ENCODE assay signal across 17 cellular contexts in the genomic region with DNA sequence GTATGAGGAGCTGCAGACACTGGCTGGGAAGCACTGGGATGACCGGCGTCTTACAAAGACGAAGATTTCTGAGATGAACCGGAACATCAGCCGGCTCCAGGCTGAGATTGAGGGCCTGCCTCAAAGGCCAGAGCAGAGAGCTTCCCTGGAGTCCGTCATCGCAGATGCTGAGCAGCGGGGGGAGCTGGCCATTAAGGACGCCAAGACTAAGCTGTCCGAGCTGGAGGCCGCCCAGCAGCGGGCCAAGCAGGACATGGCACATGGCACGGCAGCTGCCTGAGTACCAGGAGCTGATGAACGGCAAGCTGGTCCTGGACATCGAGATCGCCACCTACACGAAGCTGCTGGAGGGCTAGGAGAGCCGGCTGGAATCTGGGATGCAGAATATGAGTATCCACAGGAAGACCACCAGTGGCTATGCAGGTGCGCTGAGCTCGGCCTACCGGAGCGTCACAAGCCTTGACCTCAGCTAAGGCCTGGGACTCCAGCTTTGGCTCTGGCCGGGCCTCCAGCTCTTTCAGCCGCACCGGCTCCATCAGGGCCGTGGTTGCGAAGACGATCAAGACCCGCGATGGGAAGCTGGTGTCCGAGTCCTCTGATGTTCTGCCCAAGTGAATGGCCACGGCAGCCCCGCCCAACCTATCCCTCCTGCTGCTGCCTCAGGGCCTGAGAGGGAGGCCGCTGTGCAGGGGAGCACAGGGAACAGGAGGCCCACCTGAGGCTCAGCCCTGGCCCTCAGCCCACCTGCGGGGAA. TPM values are rescaled to one million over a fixed set of nuclear protein-coding genes. Genes with fewer than 3 reads are reported as not detected.
A peak's percentile ranks its signal among the peaks of the same experiment; 100 is the strongest.
DNase-seq lines count a peak whose midpoint lies in the region; ATAC-seq lines count a peak whose summit lies in the region.
"Had no signal": no experiment of that assay in that cellular context is flagged by ENCODE, and none has a peak within 500 bp of the region (broad histone marks: within the 10 kb centered on the region; RNA-seq: fewer than 3 reads in every experiment).

No MANE protein-coding gene starts in this region.

- no peaks in the 10 kb centered on the region for H3K4me1 ChIP-seq in right cardiac atrium (ENCODE audit: control insufficient read depth, insufficient read depth, low read length)

- DNase-seq in right cardiac atrium (peak in 2 of 3 donors; percentile 30 to 61), Right ventricle myocardium superior (no peak), islet precursor cell (peak; percentile 44), posterior vena cava (ENCODE audit: low spot score) (peak; percentile 76), HuH-7.5 (ENCODE audit: low spot score) (no peak), SHP77 treated with DMSO at 0.1 percent for 48 hours (lab: John Stamatoyannopoulos, UW) (no peak)
- DNase-seq: 8988T; CD4-positive, alpha-beta memory T cell; DMS153; DMS79; GDM1; GOT3; H9 had no signal

- intact Hi-C loops in right cardiac atrium (cut with DNase I) (no loop called here), Right ventricle myocardium superior (cut with DNase I) (loop anchor here (5.0 kb wide), 1 partner anchor 106 kb away; no protein-coding TSS in a partner anchor), posterior vena cava (cut with DNase I) (no loop called here)

- H3K27ac ChIP-seq in right cardiac atrium (ENCODE audit: low read length) = no peak overlapping the region
- H3K27ac ChIP-seq: BLaER1 had no signal

- no peaks in the 10 kb centered on the region for H3K27me3 ChIP-seq in right cardiac atrium (ENCODE audit: control insufficient read depth, insufficient read depth)

- no peak overlapping the region for H3K4me3 ChIP-seq in right cardiac atrium (ENCODE audit: low read length)
- H3K4me3 ChIP-seq: BLaER1 had no signal

- ATAC-seq in right cardiac atrium = no peak
- no peak for ATAC-seq in Right ventricle myocardium superior (ENCODE audit: poor library complexity)
- no peak for ATAC-seq in HG03159 (IDR thresholded peaks at IDR 0.05; ENCODE audit: unreplicated experiment)

- 93% methylated on average over 35 of the region's 35 CpGs for WGBS in right cardiac atrium

- no peaks in the 10 kb centered on the region for H3K9me3 ChIP-seq in right cardiac atrium (ENCODE audit: control insufficient read depth, low read length)
- H3K9me3 ChIP-seq: BLaER1 had no signal

RNA-seq across cellular contexts. Expression of a gene that starts 9.2 kb away (rescaled TPM):
- 1 to 10 TPM; 2.6 to 6.6 (median 3.6) TPM for total RNA-seq in right cardiac atrium
- 2.4 TPM for polyA plus RNA-seq in right cardiac atrium
- 2.5 TPM for total RNA-seq in Right ventricle myocardium superior
- total RNA-seq in posterior vena cava = 1 to 10 TPM; 6.2 to 9.7 TPM
- total RNA-seq: HT-29 had no signal
- polyA plus RNA-seq: CD14-positive monocyte; CD4-positive, alpha-beta memory T cell had no signal

Comparison
In these comparisons a context has a peak if more than half of its experiments do, and no peak if none do; other contexts are left out.
1. DNase-seq: peak in right cardiac atrium (2 of 3), islet precursor cell (single experiment) and posterior vena cava (single experiment); none in Right ventricle myocardium superior (single experiment), HuH-7.5 (single experiment) and SHP77 treated with DMSO at 0.1 percent for 48 hours (single experiment).